Comparison of ENCODE assay signal across 1 cellular context in the genomic region with DNA sequence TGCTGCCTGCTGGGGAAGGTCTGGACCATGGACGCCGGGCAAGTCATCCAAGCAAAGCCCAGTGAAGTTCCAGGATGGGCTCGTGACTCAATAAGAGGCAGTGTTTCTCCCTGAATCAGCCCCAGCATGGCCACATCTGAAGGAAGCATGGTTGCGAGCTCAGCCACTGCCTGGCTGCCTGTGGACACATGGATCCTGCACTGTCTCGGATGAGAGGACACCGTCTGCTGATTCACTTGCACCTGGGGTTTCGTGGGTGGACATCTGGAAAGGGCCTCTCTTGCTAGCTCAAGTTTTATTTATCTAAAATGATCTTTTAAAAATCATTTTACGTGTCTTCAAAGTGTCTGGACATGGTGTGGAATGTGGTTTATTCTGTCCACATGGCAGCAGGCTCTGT.
TF ChIP-seq lines count a peak whose summit lies in the region.

No MANE protein-coding gene starts in this region.

TF ChIP-seq in SK-N-SH treated with all-trans-retinoic acid at 6 μM for 48 hours, 23 proteins besides CTCF, POLR2A, EP300 and RAD21 (continued from another document):
- TF ChIP-seq, protein P1, sequence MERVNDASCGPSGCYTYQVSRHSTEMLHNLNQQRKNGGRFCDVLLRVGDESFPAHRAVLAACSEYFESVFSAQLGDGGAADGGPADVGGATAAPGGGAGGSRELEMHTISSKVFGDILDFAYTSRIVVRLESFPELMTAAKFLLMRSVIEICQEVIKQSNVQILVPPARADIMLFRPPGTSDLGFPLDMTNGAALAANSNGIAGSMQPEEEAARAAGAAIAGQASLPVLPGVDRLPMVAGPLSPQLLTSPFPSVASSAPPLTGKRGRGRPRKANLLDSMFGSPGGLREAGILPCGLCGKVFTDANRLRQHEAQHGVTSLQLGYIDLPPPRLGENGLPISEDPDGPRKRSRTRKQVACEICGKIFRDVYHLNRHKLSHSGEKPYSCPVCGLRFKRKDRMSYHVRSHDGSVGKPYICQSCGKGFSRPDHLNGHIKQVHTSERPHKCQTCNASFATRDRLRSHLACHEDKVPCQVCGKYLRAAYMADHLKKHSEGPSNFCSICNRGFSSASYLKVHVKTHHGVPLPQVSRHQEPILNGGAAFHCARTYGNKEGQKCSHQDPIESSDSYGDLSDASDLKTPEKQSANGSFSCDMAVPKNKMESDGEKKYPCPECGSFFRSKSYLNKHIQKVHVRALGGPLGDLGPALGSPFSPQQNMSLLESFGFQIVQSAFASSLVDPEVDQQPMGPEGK (CRISPR knock-in tag; IDR thresholded peaks at IDR 0.05; ENCODE audit: borderline replicate concordance), result no peak
- no peak for TF ChIP-seq TOX (CRISPR knock-in tag; IDR thresholded peaks at IDR 0.05; ENCODE audit: borderline replicate concordance)
- no peak for TF ChIP-seq PPARA (CRISPR knock-in tag; IDR thresholded peaks at IDR 0.05; ENCODE audit: borderline replicate concordance)
- TF ChIP-seq ZC3H10 (CRISPR knock-in tag; IDR thresholded peaks at IDR 0.05), result no peak
- TF ChIP-seq OSR1 (CRISPR knock-in tag; IDR thresholded peaks at IDR 0.05), result no peak
- no peak for TF ChIP-seq ESRRG (CRISPR knock-in tag; IDR thresholded peaks at IDR 0.05)
- TF ChIP-seq CSDC2 (CRISPR knock-in tag; IDR thresholded peaks at IDR 0.05), result no peak
- no peak for TF ChIP-seq GLIS3 (CRISPR knock-in tag; IDR thresholded peaks at IDR 0.05)
- TF ChIP-seq ZFP3 (CRISPR knock-in tag; IDR thresholded peaks at IDR 0.05), result no peak
- TF ChIP-seq SNAI2 (CRISPR knock-in tag; IDR thresholded peaks at IDR 0.05), result no peak
- TF ChIP-seq TCF4 (CRISPR knock-in tag; IDR thresholded peaks at IDR 0.05; ENCODE audit: borderline replicate concordance), result no peak
